In genomic region chr9:113488071-113488470, GRCh38 we compare ENCODE assay signal across 17 cellular contexts. TPM values are rescaled to one million over a fixed set of nuclear protein-coding genes. Genes with fewer than 3 reads are reported as not detected.
A peak's percentile ranks its signal among the peaks of the same experiment; 100 is the strongest.
DNase-seq lines count a peak whose midpoint lies in the region; ATAC-seq and TF ChIP-seq lines count a peak whose summit lies in the region.
"Had no signal": no experiment of that assay in that cellular context is flagged by ENCODE, and none has a peak within 500 bp of the region (broad histone marks: within the 10 kb centered on the region; RNA-seq: fewer than 3 reads in every experiment).

No MANE protein-coding gene starts in this region.

- H3K9me3 ChIP-seq in esophagus muscularis mucosa, result no peaks in the 10 kb centered on the region
- no peaks in the 10 kb centered on the region for H3K9me3 ChIP-seq in tibial artery
- H3K9me3 ChIP-seq: SJSA1 had no signal

- no peaks in the 10 kb centered on the region for H3K36me3 ChIP-seq in esophagus muscularis mucosa
- no peaks in the 10 kb centered on the region for H3K36me3 ChIP-seq in tibial artery
- H3K36me3 ChIP-seq: SJSA1 had no signal

- no peak overlapping the region for H3K4me3 ChIP-seq in esophagus muscularis mucosa
- H3K4me3 ChIP-seq in tibial artery, result no peak overlapping the region
- H3K4me3 ChIP-seq: SJSA1, skin epidermis had no signal

- peaks cover 11% of the 10 kb centered on the region for H3K27me3 Mint-ChIP-seq in activated naive CD4-positive, alpha-beta T cell treated with anti-CD3 and anti-CD28 coated beads, Interleukin-2, amount 10 ng/mL, durations not matched to agents 7 days and 5 days
- H3K27me3 Mint-ChIP-seq in neural crest cell (ENCODE audit: low read depth), result no peaks in the 10 kb centered on the region
- H3K27me3 Mint-ChIP-seq: type B pancreatic cell had no signal

- no peak for ATAC-seq in GM18517 (IDR thresholded peaks at IDR 0.05; ENCODE audit: unreplicated experiment)

- no peak for TF ChIP-seq EP300 in esophagus muscularis mucosa (IDR thresholded peaks at IDR 0.05)

- no peak overlapping the region for H3K27ac Mint-ChIP-seq in activated naive CD4-positive, alpha-beta T cell treated with anti-CD3 and anti-CD28 coated beads, Interleukin-2, amount 10 ng/mL, durations not matched to agents 7 days and 5 days
- peak overlapping the region; percentile 53 for H3K27ac Mint-ChIP-seq in neural crest cell (ENCODE audit: unreplicated experiment)
- H3K27ac Mint-ChIP-seq: type B pancreatic cell had no signal

- H3K4me1 ChIP-seq in esophagus muscularis mucosa, result peaks cover 49 to 81% (median 66%) of the 10 kb centered on the region in 4 donors
- H3K4me1 ChIP-seq in tibial artery, result peaks cover 0 to 89% (median 54%) of the 10 kb centered on the region in 4 donors

- intact Hi-C loops in esophagus muscularis mucosa (cut with DNase I) (no loop called here), tibial artery (cut with DNase I; ENCODE audit: low total_unique reads) (no loop called here)

- no peak for TF ChIP-seq POLR2A in esophagus muscularis mucosa (IDR thresholded peaks at IDR 0.05; ENCODE audit: low read depth)

- H3K27ac ChIP-seq in esophagus muscularis mucosa (replicated peaks in 1 of 4) (peak overlapping the region; percentile 80 to 86 (median 83)), tibial artery (peak overlapping the region; percentile 88 to 90)
- H3K27ac ChIP-seq: SJSA1 had no signal

- H3K4me1 Mint-ChIP-seq in activated naive CD4-positive, alpha-beta T cell treated with anti-CD3 and anti-CD28 coated beads, Interleukin-2, amount 10 ng/mL, durations not matched to agents 7 days and 5 days, result no peaks in the 10 kb centered on the region
- peaks cover 15% of the 10 kb centered on the region for H3K4me1 Mint-ChIP-seq in neural crest cell

- H3K4me3 Mint-ChIP-seq in activated naive CD4-positive, alpha-beta T cell treated with anti-CD3 and anti-CD28 coated beads, Interleukin-2, amount 10 ng/mL, durations not matched to agents 7 days and 5 days, result no peak overlapping the region
- H3K4me3 Mint-ChIP-seq in neural crest cell, result no peak overlapping the region
- H3K4me3 Mint-ChIP-seq: type B pancreatic cell had no signal

- no peaks in the 10 kb centered on the region for H3K36me3 Mint-ChIP-seq in activated naive CD4-positive, alpha-beta T cell treated with anti-CD3 and anti-CD28 coated beads, Interleukin-2, amount 10 ng/mL, durations not matched to agents 7 days and 5 days
- no peaks in the 10 kb centered on the region for H3K36me3 Mint-ChIP-seq in neural crest cell (ENCODE audit: low read depth)
- H3K36me3 Mint-ChIP-seq: type B pancreatic cell had no signal

- TF ChIP-seq CTCF in esophagus muscularis mucosa (IDR thresholded peaks at IDR 0.05) (no peak), neural crest cell (conservative IDR thresholded peaks at IDR 0.05) (no peak), tibial artery (IDR thresholded peaks at IDR 0.05) (no peak)

- CTCF ChIA-PET in activated naive CD4-positive, alpha-beta T cell treated with anti-CD3 and anti-CD28 coated beads, Interleukin-2, amount 10 ng/mL, durations not matched to agents 7 days and 5 days (lab: Charles Lee), result no interaction called here

- 98% methylated on average over 4 of the region's 4 CpGs for WGBS in esophagus muscularis mucosa

- H3K9me3 Mint-ChIP-seq in activated naive CD4-positive, alpha-beta T cell treated with anti-CD3 and anti-CD28 coated beads, Interleukin-2, amount 10 ng/mL, durations not matched to agents 7 days and 5 days, result no peaks in the 10 kb centered on the region
- H3K9me3 Mint-ChIP-seq in neural crest cell, result no peaks in the 10 kb centered on the region
- H3K9me3 Mint-ChIP-seq: type B pancreatic cell had no signal

- DNase-seq in activated naive CD4-positive, alpha-beta T cell treated with anti-CD3 and anti-CD28 coated beads, Interleukin-2, amount 10 ng/mL, durations not matched to agents 7 days and 5 days, result peak; percentile 11
- no peak for DNase-seq in activated naive CD4-positive, alpha-beta T cell treated with Interleukin-2 at 50 U/mL for 16 hours
- DNase-seq in esophagus muscularis mucosa (ENCODE audit: extremely low spot score) (no peak), neural crest cell (ENCODE audit: low read depth, low spot score) (no peak), tibial artery (no peak), NCI-H82 treated with DMSO at 0.1 percent for 48 hours (lab: John Stamatoyannopoulos, UW; ENCODE audit: unreplicated experiment) (no peak), NOMO-1 treated with DMSO at 0.1 percent for 48 hours (lab: John Stamatoyannopoulos, UW; ENCODE audit: unreplicated experiment) (no peak)
- DNase-seq: activated effector memory CD4-positive, alpha-beta T cell treated with Interleukin-2 at 50 U/mL for 16 hours; C1 segment of cervical spinal cord; DMS153; kidney; NCI-H1694 treated with DMSO at 0.1 percent for 48 hours; nucleus accumbens had no signal

- H3K27me3 ChIP-seq in esophagus muscularis mucosa, result no peaks in the 10 kb centered on the region
- no peaks in the 10 kb centered on the region for H3K27me3 ChIP-seq in tibial artery
- H3K27me3 ChIP-seq: SJSA1 had no signal

RNA-seq across cellular contexts. Expression of gene RGS3, which starts 24.5 kb away (rescaled TPM):
- total RNA-seq in esophagus muscularis mucosa (100 to 1,000 TPM in 1 of 4 donors, 10 to 100 TPM in 3; 37.3 to 121 (median 68.5) TPM), neural crest cell (36.7 and 41.0 TPM in 2 replicates)
